In the genomic region with DNA sequence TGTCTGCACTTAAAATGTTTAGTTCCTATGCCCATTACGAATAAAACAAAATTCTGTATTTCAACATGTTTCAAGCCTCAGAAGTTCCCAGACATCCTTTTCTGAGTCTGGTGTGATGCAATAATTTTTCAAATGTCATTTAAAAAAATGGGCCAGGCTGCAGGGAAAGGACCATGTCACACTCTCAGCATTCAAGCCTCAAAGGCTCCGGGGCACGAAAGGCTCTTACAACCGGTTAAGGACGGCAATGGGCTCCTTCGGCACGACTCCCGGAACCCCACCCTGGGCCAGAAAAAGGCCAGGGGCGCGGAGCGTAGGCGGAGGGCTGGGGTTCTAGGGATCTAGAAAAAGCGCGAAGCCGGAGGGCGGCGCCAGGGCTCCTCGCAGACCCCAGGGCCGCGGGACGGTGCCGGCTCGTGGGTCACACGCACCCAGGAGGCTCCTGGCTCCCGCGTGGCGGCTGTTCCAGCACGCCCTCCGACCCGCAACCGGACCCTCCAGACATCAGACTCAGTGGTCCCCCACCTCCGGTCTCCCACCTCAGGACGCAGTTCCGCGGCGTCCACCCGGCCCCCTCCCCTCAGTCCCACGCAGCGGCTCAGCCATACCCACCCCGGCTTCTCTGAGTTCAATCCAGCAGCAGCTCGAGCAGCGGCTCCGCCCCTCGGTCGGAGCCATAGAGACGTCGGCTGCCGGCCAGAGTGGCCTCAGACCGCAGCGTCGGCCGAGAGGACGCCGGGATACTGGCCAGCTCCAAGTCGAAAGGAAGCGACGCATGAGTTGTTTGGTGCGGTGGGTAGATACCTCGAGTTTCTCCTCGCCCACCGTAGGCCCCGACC, we compare ENCODE assay signal across 8 cellular contexts. TPM values are rescaled to one million over a fixed set of nuclear protein-coding genes. Genes with fewer than 3 reads are reported as not detected.
DNase-seq lines count a peak whose midpoint lies in the region; ATAC-seq and TF ChIP-seq lines count a peak whose summit lies in the region.

A gene with protein sequence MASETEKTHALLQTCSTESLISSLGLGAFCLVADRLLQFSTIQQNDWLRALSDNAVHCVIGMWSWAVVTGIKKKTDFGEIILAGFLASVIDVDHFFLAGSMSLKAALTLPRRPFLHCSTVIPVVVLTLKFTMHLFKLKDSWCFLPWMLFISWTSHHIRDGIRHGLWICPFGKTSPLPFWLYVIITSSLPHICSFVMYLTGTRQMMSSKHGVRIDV (minus strand): TSS at position 656 of the 839 bp plus-strand sequence. CDS start 29,896 bp downstream, outside the sequence.

- H3K4me1 Mint-ChIP-seq in CD4-positive, CD25-positive, alpha-beta regulatory T cell, result peaks cover 32 to 64% (median 50%) of the 10 kb centered on the region in 4 donors
- H3K4me1 Mint-ChIP-seq in activated CD8-positive, alpha-beta T cell treated with anti-CD3 and anti-CD28 coated beads for 36 hours (ENCODE audit: low read depth), result peaks cover 42% of the 10 kb centered on the region

- intact Hi-C loops in activated CD8-positive, alpha-beta T cell treated with anti-CD3 and anti-CD28 coated beads for 36 hours (cut with micrococcal nuclease), result loop anchor here (2.0 to 10.0 kb wide), 5 partner anchors 73 to 489 kb away; a partner anchor contains a TSS
- intact Hi-C loops in lower lobe of right lung (cut with DNase I), result no loop called here

- no peaks in the 10 kb centered on the region for H3K27me3 ChIP-seq in CD4-positive, CD25-positive, alpha-beta regulatory T cell (ENCODE audit: control insufficient read depth, insufficient read depth, low read length)
- H3K27me3 ChIP-seq in lower lobe of right lung (ENCODE audit: low read depth), result no peaks in the 10 kb centered on the region

- no peaks in the 10 kb centered on the region for H3K36me3 ChIP-seq in CD4-positive, CD25-positive, alpha-beta regulatory T cell (ENCODE audit: control insufficient read depth, insufficient read depth, low read length)
- H3K36me3 ChIP-seq in lower lobe of right lung, result no peaks in the 10 kb centered on the region

- peak within 1 kb of the TSS; percentile 89 to 99 (median 98) for H3K4me3 Mint-ChIP-seq in CD4-positive, CD25-positive, alpha-beta regulatory T cell
- H3K4me3 Mint-ChIP-seq in activated CD8-positive, alpha-beta T cell treated with anti-CD3 and anti-CD28 coated beads for 36 hours, result peak within 1 kb of the TSS; percentile 91

- POLR2A ChIA-PET in activated CD8-positive, alpha-beta T cell treated with anti-CD3 and anti-CD28 coated beads for 36 hours (lab: Charles Lee), result interaction anchor here (0.6 to 3.5 kb wide), 29 partner anchors 8 to 533 kb away, joined by 3 to 23 read pairs (median 4); a partner anchor contains a TSS

- TF ChIP-seq CTCF in activated CD8-positive, alpha-beta T cell treated with anti-CD3 and anti-CD28 coated beads for 36 hours (IDR thresholded peaks at IDR 0.05), result no peak
- TF ChIP-seq CTCF in lower lobe of right lung (IDR thresholded peaks at IDR 0.05), result no peak

- no peaks in the 10 kb centered on the region for H3K9me3 Mint-ChIP-seq in CD4-positive, CD25-positive, alpha-beta regulatory T cell
- H3K9me3 Mint-ChIP-seq in activated CD8-positive, alpha-beta T cell treated with anti-CD3 and anti-CD28 coated beads for 36 hours, result no peaks in the 10 kb centered on the region

- DNase-seq in CD4-positive, CD25-positive, alpha-beta regulatory T cell, result peak; percentile 73 to 93 (median 82)
- DNase-seq in NCI-H82 treated with DMSO at 0.1 percent for 48 hours (lab: John Stamatoyannopoulos, UW; ENCODE audit: unreplicated experiment), result peak; percentile 67
- DNase-seq in activated CD8-positive, alpha-beta T cell treated with anti-CD3 and anti-CD28 coated beads for 36 hours, result peak; percentile 89
- DNase-seq in ecto neural progenitor cell (ENCODE audit: low spot score), result peak; percentile 92
- DNase-seq in lower lobe of right lung, result peak; percentile 96
- peak; percentile 71 to 82 (median 75) for DNase-seq in stimulated activated CD4-positive, alpha-beta T cell treated with anti-CD3 and anti-CD28 coated beads, TNF-alpha, amount 100 ng/mL, for 24 hours (ENCODE audit: low read depth in 3 of 3)

- H3K27ac Mint-ChIP-seq in CD4-positive, CD25-positive, alpha-beta regulatory T cell, result peak within 1 kb of the TSS; percentile 98 to 100 (median 100)
- H3K27ac Mint-ChIP-seq in activated CD8-positive, alpha-beta T cell treated with anti-CD3 and anti-CD28 coated beads for 36 hours, result peak within 1 kb of the TSS; percentile 100

- CTCF ChIA-PET in activated CD8-positive, alpha-beta T cell treated with anti-CD3 and anti-CD28 coated beads for 36 hours (lab: Charles Lee), result interaction anchor here (0.7 to 4.4 kb wide), 33 partner anchors 8 to 575 kb away, joined by 3 to 30 read pairs (median 3); a partner anchor contains a TSS

- peaks cover 35% of the 10 kb centered on the region for H3K4me1 ChIP-seq in CD4-positive, CD25-positive, alpha-beta regulatory T cell (ENCODE audit: control insufficient read depth, insufficient read depth, low read length, poor library complexity, severe bottlenecking)
- H3K4me1 ChIP-seq in lower lobe of right lung, result peaks cover 18% of the 10 kb centered on the region

- H3K9me3 ChIP-seq in CD4-positive, CD25-positive, alpha-beta regulatory T cell (ENCODE audit: control insufficient read depth in 2 of 2, low read length in 2 of 2), result no peaks in the 10 kb centered on the region
- no peaks in the 10 kb centered on the region for H3K9me3 ChIP-seq in lower lobe of right lung

- peak; percentile 89 to 90 for ATAC-seq in CD4-positive, CD25-positive, alpha-beta regulatory T cell (ENCODE audit: low read depth in 2 of 2)
- ATAC-seq in GM19438 (IDR thresholded peaks at IDR 0.05; ENCODE audit: low read depth, unreplicated experiment), result peak; percentile 83
- peak; percentile 37 for ATAC-seq in HG03575 (IDR thresholded peaks at IDR 0.05; ENCODE audit: extremely low read depth, insufficient number of reproducible peaks, low FRiP score, unreplicated experiment)
- peak; percentile 83 for ATAC-seq in activated CD8-positive, alpha-beta T cell treated with anti-CD3 and anti-CD28 coated beads for 36 hours
- peak; percentile 98 for ATAC-seq in lower lobe of right lung

- H3K4me3 ChIP-seq in CD4-positive, CD25-positive, alpha-beta regulatory T cell (ENCODE audit: low read depth, low read length), result peak within 1 kb of the TSS; percentile 87
- H3K4me3 ChIP-seq in lower lobe of right lung, result peak within 1 kb of the TSS; percentile 79

- no peaks in the 10 kb centered on the region for H3K27me3 Mint-ChIP-seq in CD4-positive, CD25-positive, alpha-beta regulatory T cell
- H3K27me3 Mint-ChIP-seq in activated CD8-positive, alpha-beta T cell treated with anti-CD3 and anti-CD28 coated beads for 36 hours, result no peaks in the 10 kb centered on the region

- no peaks in the 10 kb centered on the region for H3K36me3 Mint-ChIP-seq in CD4-positive, CD25-positive, alpha-beta regulatory T cell
- H3K36me3 Mint-ChIP-seq in activated CD8-positive, alpha-beta T cell treated with anti-CD3 and anti-CD28 coated beads for 36 hours (ENCODE audit: low read depth), result peaks cover 35% of the 10 kb centered on the region

- peak within 1 kb of the TSS; percentile 97 for H3K27ac ChIP-seq in CD4-positive, CD25-positive, alpha-beta regulatory T cell (ENCODE audit: insufficient read depth, low read length, poor library complexity, severe bottlenecking)
- peak within 1 kb of the TSS; percentile 97 for H3K27ac ChIP-seq in lower lobe of right lung

RNA-seq across cellular contexts. Expression of the gene that starts here (rescaled TPM):
- total RNA-seq in CD4-positive, CD25-positive, alpha-beta regulatory T cell, result 11.5 TPM
- polyA plus RNA-seq in CD4-positive, CD25-positive, alpha-beta regulatory T cell, result 10 to 100 TPM; 31.0 to 33.5 (median 32.6) TPM
- 10 to 100 TPM; 14.4 to 20.0 TPM for total RNA-seq in activated CD8-positive, alpha-beta T cell treated with anti-CD3 and anti-CD28 coated beads for 36 hours
- 12.7 TPM for total RNA-seq in lower lobe of right lung

Comparison
In these comparisons a context has a peak if more than half of its experiments do, and no peak if none do; other contexts are left out.
1. Peak in every context shown above with its lines: DNase-seq, ATAC-seq, H3K4me3 ChIP-seq and H3K27ac ChIP-seq.
2. ATAC-seq: peak in every context shown above with its lines; median percentile 98 in lower lobe of right lung; 90 in CD4-positive, CD25-positive, alpha-beta regulatory T cell; 83 in GM19438; 83 in activated CD8-positive, alpha-beta T cell treated with anti-CD3 and anti-CD28 coated beads for 36 hours; 37 in HG03575.